Comparison of ENCODE assay signal across 14 cellular contexts in the genomic region with DNA sequence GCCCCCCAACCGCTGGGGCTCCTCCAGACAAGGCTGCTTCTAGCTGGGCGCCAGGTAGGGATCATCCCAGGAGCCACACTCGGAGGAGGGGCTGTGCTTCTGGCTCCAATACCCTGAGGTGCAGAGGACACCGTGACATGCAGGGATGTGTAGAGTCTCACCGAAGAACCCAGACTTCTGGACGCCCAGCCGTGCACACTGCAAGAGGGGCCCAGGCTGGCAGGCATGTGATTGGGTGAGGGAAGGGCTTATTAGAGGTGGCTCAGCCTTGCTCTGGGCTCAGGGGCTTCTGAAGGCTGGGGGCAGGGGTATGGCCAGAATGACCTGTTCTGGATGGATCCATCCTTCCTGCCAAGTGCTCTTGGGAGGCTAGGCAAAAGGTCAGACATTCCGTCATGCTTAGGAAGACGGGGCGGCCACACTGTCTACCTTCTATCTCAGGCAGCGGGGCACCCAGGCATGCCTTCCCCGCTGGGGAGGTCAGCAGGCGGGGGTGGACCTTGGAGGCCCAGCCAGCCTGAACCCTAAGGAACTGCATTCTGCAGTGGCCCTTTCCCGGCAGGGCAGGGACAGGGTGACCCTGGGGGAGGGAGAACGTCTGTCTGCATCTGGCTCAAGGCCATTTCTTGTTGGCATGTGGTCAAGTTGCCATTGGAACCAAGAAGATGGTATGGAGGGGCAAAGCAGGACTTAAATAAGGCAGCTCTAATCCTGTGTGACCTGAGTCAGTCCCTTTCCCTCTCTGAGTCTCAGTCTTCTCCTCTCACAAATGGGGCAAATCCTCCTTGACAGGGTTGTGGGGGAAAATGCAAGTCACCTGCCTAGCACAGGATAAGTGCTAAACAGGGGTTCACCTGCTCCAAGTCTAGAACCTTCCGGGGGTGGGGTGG. TPM values are rescaled to one million over a fixed set of nuclear protein-coding genes. Genes with fewer than 3 reads are reported as not detected.
DNase-seq lines count a peak whose midpoint lies in the region; ATAC-seq and TF ChIP-seq lines count a peak whose summit lies in the region.
"Had no signal": no experiment of that assay in that cellular context is flagged by ENCODE, and none has a peak within 500 bp of the region (broad histone marks: within the 10 kb centered on the region; RNA-seq: fewer than 3 reads in every experiment).

No MANE protein-coding gene starts in this region.

- no peaks in the 10 kb centered on the region for H3K36me3 Mint-ChIP-seq in activated T-cell treated with anti-CD3 and anti-CD28 coated beads, Interleukin-2, amount 50 U/mL, for 4 hours (ENCODE audit: insufficient read depth)
- H3K36me3 Mint-ChIP-seq: CD8-positive, alpha-beta T cell had no signal

- no peak overlapping the region for H3K4me2 ChIP-seq in SK-N-SH

- no peaks in the 10 kb centered on the region for H3K9me3 ChIP-seq in HUES6 (ENCODE audit: control insufficient read depth, insufficient read depth, low read depth, low read length)
- H3K9me3 ChIP-seq in body of pancreas = no peaks in the 10 kb centered on the region
- H3K9me3 ChIP-seq in stomach = no peaks in the 10 kb centered on the region
- no peaks in the 10 kb centered on the region for H3K9me3 ChIP-seq in SK-N-SH
- H3K9me3 ChIP-seq: gastrocnemius medialis had no signal

- H3K9me3 Mint-ChIP-seq in activated T-cell treated with anti-CD3 and anti-CD28 coated beads, Interleukin-2, amount 50 U/mL, for 4 hours = no peaks in the 10 kb centered on the region
- H3K9me3 Mint-ChIP-seq: CD8-positive, alpha-beta T cell had no signal

- TF ChIP-seq EP300 in stomach (IDR thresholded peaks at IDR 0.05) (no peak), SK-N-SH (IDR thresholded peaks at IDR 0.05; ENCODE audit: borderline replicate concordance in 1 of 2, low read depth in 1 of 2, low read length in 1 of 2) (no peak)

- no peaks in the 10 kb centered on the region for H4K20me1 ChIP-seq in SK-N-SH (ENCODE audit: insufficient read depth)

- no peak for TF ChIP-seq CTCF in body of pancreas (IDR thresholded peaks at IDR 0.05)
- TF ChIP-seq CTCF in stomach (IDR thresholded peaks at IDR 0.05) = no peak
- no peak for TF ChIP-seq CTCF in SK-N-SH (IDR thresholded peaks at IDR 0.05)

- no peaks in the 10 kb centered on the region for H3K79me2 ChIP-seq in SK-N-SH (ENCODE audit: insufficient read depth)

- H3F3A ChIP-seq in SK-N-SH (replicated peaks; ENCODE audit: insufficient read depth) = peaks cover under 1% of the 10 kb centered on the region

- no peak for TF ChIP-seq RAD21 in SK-N-SH (IDR thresholded peaks at IDR 0.05; ENCODE audit: low read length)

- no peak for ATAC-seq in body of pancreas
- no peak for ATAC-seq in HG03439 (IDR thresholded peaks at IDR 0.05; ENCODE audit: unreplicated experiment)
- no peak for ATAC-seq in activated T-cell treated with anti-CD3 and anti-CD28 coated beads, Interleukin-2, amount 50 U/mL, for 4 hours
- ATAC-seq: CD8-positive, alpha-beta T cell; gastrocnemius medialis; SK-N-SH treated with all-trans-retinoic acid at 6 μM for 48 hours had no signal

- DNase-seq in body of pancreas = peak in 2 of 4 donors; percentile 10 to 46
- DNase-seq in stomach = no peak
- DNase-seq in SK-N-SH = no peak
- DNase-seq in NCI-H1092 (lab: John Stamatoyannopoulos, UW) = no peak
- DNase-seq in activated T-cell treated with anti-CD3 and anti-CD28 coated beads, Interleukin-2, amount 50 U/mL, for 4 hours = no peak
- DNase-seq: activated effector memory CD4-positive, alpha-beta T cell treated with anti-CD3 and anti-CD28 coated beads, Interleukin-2, amount 50 U/mL, for 16 hours; CD8-positive, alpha-beta T cell; cortex of kidney; gastrocnemius medialis; NCI-H526 treated with DMSO at 0.1 percent for 48 hours had no signal

- no peak overlapping the region for H3K4me3 ChIP-seq in HUES6 (ENCODE audit: low read depth, low read length)
- no peak overlapping the region for H3K4me3 ChIP-seq in body of pancreas
- H3K4me3 ChIP-seq in stomach = peak overlapping the region in 1 of 4 donors; percentile 6
- no peak overlapping the region for H3K4me3 ChIP-seq in SK-N-SH (ENCODE audit: low read depth in 2 of 2, low read length in 1 of 2)
- H3K4me3 ChIP-seq: gastrocnemius medialis had no signal

- H3K27me3 ChIP-seq in HUES6 (ENCODE audit: control insufficient read depth, insufficient read depth, low read length) = no peaks in the 10 kb centered on the region
- no peaks in the 10 kb centered on the region for H3K27me3 ChIP-seq in body of pancreas
- no peaks in the 10 kb centered on the region for H3K27me3 ChIP-seq in layer of hippocampus (ENCODE audit: control insufficient read depth, insufficient read depth, low read length)
- H3K27me3 ChIP-seq in stomach = peaks cover 0 to under 1% (median 0%) of the 10 kb centered on the region in 3 donors
- no peaks in the 10 kb centered on the region for H3K27me3 ChIP-seq in SK-N-SH (ENCODE audit: insufficient read depth)
- H3K27me3 ChIP-seq: gastrocnemius medialis had no signal

- TF ChIP-seq POLR2A in body of pancreas (IDR thresholded peaks at IDR 0.05) = no peak
- no peak for TF ChIP-seq POLR2A in stomach (IDR thresholded peaks at IDR 0.05)

- H3K9me2 ChIP-seq in SK-N-SH = no peaks in the 10 kb centered on the region

- peak overlapping the region; percentile 40 for H3K9ac ChIP-seq in HUES6 (ENCODE audit: low read length)
- H3K9ac ChIP-seq in SK-N-SH = no peak overlapping the region

- no peak overlapping the region for H3K27ac ChIP-seq in HUES6 (ENCODE audit: low read depth, low read length)
- H3K27ac ChIP-seq in body of pancreas = peak overlapping the region; percentile 34 to 93 (median 80)
- peak overlapping the region; percentile 67 for H3K27ac ChIP-seq in layer of hippocampus (ENCODE audit: low read depth, low read length)
- peak overlapping the region; percentile 81 to 96 (median 87) for H3K27ac ChIP-seq in stomach
- no peak overlapping the region for H3K27ac ChIP-seq in SK-N-SH (ENCODE audit: low read depth in 2 of 2, low read length in 1 of 2)
- H3K27ac ChIP-seq: gastrocnemius medialis had no signal

- 35 to 55% methylated on average over 6 to 16 of the region's 16 CpGs for WGBS in body of pancreas, 2 donors
- WGBS in stomach, 5 donors = 36 to 74% (median 50%) methylated on average over 15 to 16 of the region's 16 CpGs
- 71% methylated on average over 12 of the region's 16 CpGs for WGBS in SK-N-SH (ENCODE audit: low lambda C conversion rate)

- H2AFZ ChIP-seq in SK-N-SH (ENCODE audit: low read depth) = no peak overlapping the region

- H3K4me1 ChIP-seq in HUES6 (ENCODE audit: control insufficient read depth, insufficient read depth, low read length) (peaks cover 46% of the 10 kb centered on the region), body of pancreas (peaks cover 76% of the 10 kb centered on the region), stomach (peaks cover 49 to 76% (median 70%) of the 10 kb centered on the region in 4 donors), SK-N-SH (ENCODE audit: control insufficient read depth in 1 of 2, insufficient read depth in 2 of 2, low read depth in 1 of 2, low read length in 1 of 2) (peaks cover 2 to 19% of the 10 kb centered on the region in 2 experiments; a peak in 2 of 4 replicates)

- no peaks in the 10 kb centered on the region for H3K36me3 ChIP-seq in HUES6 (ENCODE audit: control insufficient read depth, insufficient read depth, low read length)
- H3K36me3 ChIP-seq in body of pancreas (replicated peaks in 1 of 2; ENCODE audit: insufficient read depth in 1 of 2, low read depth in 2 of 2) = no peaks in the 10 kb centered on the region
- no peaks in the 10 kb centered on the region for H3K36me3 ChIP-seq in stomach
- no peaks in the 10 kb centered on the region for H3K36me3 ChIP-seq in SK-N-SH (replicated peaks in 1 of 2; ENCODE audit: control insufficient read depth in 1 of 2, insufficient read depth in 2 of 2, low read length in 1 of 2)
- H3K36me3 ChIP-seq: gastrocnemius medialis had no signal

- no peak overlapping the region for H3K4me3 Mint-ChIP-seq in activated T-cell treated with anti-CD3 and anti-CD28 coated beads, Interleukin-2, amount 50 U/mL, for 4 hours
- H3K4me3 Mint-ChIP-seq: CD8-positive, alpha-beta T cell had no signal

- POLR2A ChIA-PET in SK-N-SH (lab: Yijun Ruan, JAX) = no interaction called here

- no peaks in the 10 kb centered on the region for H3K4me1 Mint-ChIP-seq in activated T-cell treated with anti-CD3 and anti-CD28 coated beads, Interleukin-2, amount 50 U/mL, for 4 hours (ENCODE audit: low read depth)

- CTCF ChIA-PET in SK-N-SH (lab: Yijun Ruan, JAX) = interaction anchor here (1.0 to 5.6 kb wide), 7 partner anchors 10 to 46 kb away, joined by 3 to 30 read pairs (median 4); no protein-coding TSS in a partner anchor

- no peaks in the 10 kb centered on the region for H3K27me3 Mint-ChIP-seq in activated T-cell treated with anti-CD3 and anti-CD28 coated beads, Interleukin-2, amount 50 U/mL, for 4 hours (ENCODE audit: low read depth)

- intact Hi-C loops in body of pancreas (cut with DNase I) (no loop called here), stomach (cut with DNase I; ENCODE audit: low total_unique reads) (no loop called here)

TF ChIP-seq in SK-N-SH, 30 proteins besides CTCF, POLR2A, EP300 and RAD21 (continues in another document):
- TF ChIP-seq TAF1 (IDR thresholded peaks at IDR 0.05; ENCODE audit: borderline replicate concordance, low read depth, low read length) = no peak
- TF ChIP-seq, protein P1, sequence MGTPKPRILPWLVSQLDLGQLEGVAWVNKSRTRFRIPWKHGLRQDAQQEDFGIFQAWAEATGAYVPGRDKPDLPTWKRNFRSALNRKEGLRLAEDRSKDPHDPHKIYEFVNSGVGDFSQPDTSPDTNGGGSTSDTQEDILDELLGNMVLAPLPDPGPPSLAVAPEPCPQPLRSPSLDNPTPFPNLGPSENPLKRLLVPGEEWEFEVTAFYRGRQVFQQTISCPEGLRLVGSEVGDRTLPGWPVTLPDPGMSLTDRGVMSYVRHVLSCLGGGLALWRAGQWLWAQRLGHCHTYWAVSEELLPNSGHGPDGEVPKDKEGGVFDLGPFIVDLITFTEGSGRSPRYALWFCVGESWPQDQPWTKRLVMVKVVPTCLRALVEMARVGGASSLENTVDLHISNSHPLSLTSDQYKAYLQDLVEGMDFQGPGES (IDR thresholded peaks at IDR 0.05; ENCODE audit: low read depth, low read length) = no peak

RNA-seq across cellular contexts. Expression of a gene that starts 5.8 kb away (rescaled TPM):
- total RNA-seq in body of pancreas (10 to 100 TPM; 53.7 to 61.6 TPM), stomach (10 to 100 TPM; 17.4 to 84.8 (median 47.2) TPM)
- polyA plus RNA-seq in stomach (10 to 100 TPM in 2 of 3 donors, 1 to 10 TPM in 1; 8.9 to 30.9 (median 21.7) TPM), SK-N-SH (2012; rRNA removed) (2.6 and 7.4 TPM in 2 replicates)
- polyA plus RNA-seq in SK-N-SH (2012; cell fraction: cytosol; rRNA removed) = 3.1 and 4.6 TPM in 2 replicates
- 8.1 and 10.9 TPM in 2 replicates for polyA plus RNA-seq in SK-N-SH (2012; cell fraction: nucleus; rRNA removed)
- total RNA-seq in activated T-cell treated with anti-CD3 and anti-CD28 coated beads, Interleukin-2, amount 50 U/mL, for 4 hours = 10 to 100 TPM in 1 of 3 donors, 1 to 10 TPM in 2; 3.6 to 11.9 (median 6.7) TPM

RNA-seq across cellular contexts. Expression of a gene that starts 45.5 kb away (rescaled TPM):
- total RNA-seq in body of pancreas (1 to 10 TPM; 2.0 to 6.0 TPM), stomach (10 to 100 TPM in 1 of 5 donors, 1 to 10 TPM in 2, not detected in 2; 1.7 to 50.2 (median 7.7) TPM)
- polyA plus RNA-seq in stomach (1 to 10 TPM in 1 of 3 donors, under 1 TPM in 2; 0.46 to 1.7 (median 0.95) TPM), SK-N-SH (2012; rRNA removed) (not detected in 2 replicates)
- polyA plus RNA-seq in SK-N-SH (2012; cell fraction: cytosol; rRNA removed) = not detected in 2 replicates
- not detected in 2 replicates for polyA plus RNA-seq in SK-N-SH (2012; cell fraction: nucleus; rRNA removed)
- total RNA-seq in activated T-cell treated with anti-CD3 and anti-CD28 coated beads, Interleukin-2, amount 50 U/mL, for 4 hours = not detected

Comparison
In these comparisons a context has a peak if more than half of its experiments do, and no peak if none do; other contexts are left out.
1. H3K27ac ChIP-seq: peak in body of pancreas (4 of 4), layer of hippocampus (single experiment) and stomach (5 of 5); none in HUES6 (single experiment) and SK-N-SH (0 of 2).